In the genomic region with DNA sequence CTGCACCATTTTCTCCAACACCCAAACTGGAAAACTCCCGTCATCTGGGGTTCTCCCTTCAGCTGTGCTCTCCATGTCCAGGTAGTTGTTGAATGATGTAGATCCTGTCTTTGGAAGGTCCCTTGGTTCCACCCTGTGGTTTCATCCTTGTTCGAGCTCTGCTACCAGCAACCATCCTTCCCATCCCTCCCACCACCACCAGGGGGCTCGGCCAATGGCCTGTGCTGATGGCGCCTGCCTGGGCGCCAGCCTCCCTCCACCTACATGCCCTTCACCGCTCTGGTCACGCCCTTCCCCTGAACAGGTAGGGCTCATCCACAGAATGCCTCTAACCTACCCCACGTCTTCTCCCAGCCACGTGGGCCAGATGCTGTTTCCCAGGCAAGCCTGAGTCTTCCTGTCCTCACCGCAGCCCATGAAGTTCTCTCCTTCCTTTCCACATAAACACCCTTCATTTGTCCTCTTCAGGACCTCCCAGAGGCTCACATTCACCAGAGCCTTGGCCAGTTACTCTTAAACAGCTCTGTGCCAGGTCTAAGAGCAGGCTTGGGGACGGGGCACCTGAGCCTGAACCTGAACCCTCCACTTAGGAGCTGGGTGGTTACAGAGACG, we compare ENCODE assay signal across 8 cellular contexts.
DNase-seq lines count a peak whose midpoint lies in the region; ATAC-seq and TF ChIP-seq lines count a peak whose summit lies in the region.

No MANE protein-coding gene starts in this region.

- H3K27me3 Mint-ChIP-seq in natural killer cell treated with Interleukin-12 subunit alpha and Interleukin-12 subunit beta and Interleukin-15 and Interleukin-18, amount 100 ng/mL, for 72 hours, result peaks cover 0 to 8% of the 10 kb centered on the region in 2 donors

- H3K4me3 Mint-ChIP-seq in natural killer cell treated with Interleukin-12 subunit alpha and Interleukin-12 subunit beta and Interleukin-15 and Interleukin-18, amount 100 ng/mL, for 72 hours, result peak overlapping the region; percentile 43

- H3K4me1 Mint-ChIP-seq in natural killer cell treated with Interleukin-12 subunit alpha and Interleukin-12 subunit beta and Interleukin-15 and Interleukin-18, amount 100 ng/mL, for 72 hours (ENCODE audit: low read depth in 2 of 2), result peaks cover 64 to 80% of the 10 kb centered on the region in 2 donors

- no peaks in the 10 kb centered on the region for H3K9me3 Mint-ChIP-seq in natural killer cell treated with Interleukin-12 subunit alpha and Interleukin-12 subunit beta and Interleukin-15 and Interleukin-18, amount 100 ng/mL, for 72 hours

- peak overlapping the region; percentile 44 to 51 for H3K27ac Mint-ChIP-seq in natural killer cell treated with Interleukin-12 subunit alpha and Interleukin-12 subunit beta and Interleukin-15 and Interleukin-18, amount 100 ng/mL, for 72 hours

- H3K36me3 Mint-ChIP-seq in natural killer cell treated with Interleukin-12 subunit alpha and Interleukin-12 subunit beta and Interleukin-15 and Interleukin-18, amount 100 ng/mL, for 72 hours, result peaks cover 5% of the 10 kb centered on the region

- in situ Hi-C loops in KBM-7 (cut with MboI; ENCODE audit: low pct_unique_long_range_greater_than_20kb, low sequenced_read_pairs), result no loop called here
- in situ Hi-C loops in astrocyte of the cerebellum (cut with HindIII; ENCODE audit: low sequenced_read_pairs), result no loop called here

- TF ChIP-seq CTCF in astrocyte of the cerebellum (IDR thresholded peaks at IDR 0.05; ENCODE audit: low read depth, low read length, missing control alignments), result peak; percentile 39

- no peak overlapping the region for H3K4me3 ChIP-seq in astrocyte of the cerebellum (ENCODE audit: low read depth, low read length)

- DNase-seq in COLO668 (lab: John Stamatoyannopoulos, UW; ENCODE audit: unreplicated experiment) (peak; percentile 8), KBM-7 (peak; percentile 38), astrocyte of the cerebellum (ENCODE audit: low read depth) (no peak), NCI-H1092 (lab: John Stamatoyannopoulos, UW) (no peak), amygdala (lab: John Stamatoyannopoulos, UW) (no peak)
- peak; percentile 56 for DNase-seq in natural killer cell treated with Interleukin-12 subunit alpha and Interleukin-12 subunit beta and Interleukin-15 and Interleukin-18, amount 100 ng/mL, for 72 hours (ENCODE audit: low spot score)

- no peak for ATAC-seq in natural killer cell treated with Interleukin-12 subunit alpha and Interleukin-12 subunit beta and Interleukin-15 and Interleukin-18, amount 100 ng/mL, for 72 hours
- ATAC-seq in GM18861 (IDR thresholded peaks at IDR 0.05; ENCODE audit: unreplicated experiment) (no peak), HG03280 (IDR thresholded peaks at IDR 0.05; ENCODE audit: unreplicated experiment) (no peak)

Comparison
In these comparisons a context has a peak if more than half of its experiments do, and no peak if none do; other contexts are left out.
1. DNase-seq: peak in COLO668 (single experiment), KBM-7 (single experiment) and natural killer cell treated with Interleukin-12 subunit alpha and Interleukin-12 subunit beta and Interleukin-15 and Interleukin-18, amount 100 ng/mL, for 72 hours (single experiment); none in astrocyte of the cerebellum (single experiment), NCI-H1092 (single experiment) and amygdala (0 of 56).